ENCODE assay signal across 23 cellular contexts in genomic region chr16:83907111-83907510, GRCh38.
"Had no signal": no experiment of that assay in that cellular context is flagged by ENCODE, and none has a peak within 500 bp of the region (broad histone marks: within the 10 kb centered on the region; RNA-seq: fewer than 3 reads in every experiment).

No MANE protein-coding gene starts in this region.

- H3K27ac Mint-ChIP-seq: IgD-negative memory B cell had no signal

- H3K27me3 Mint-ChIP-seq: IgD-negative memory B cell had no signal

- H3K4me3 ChIP-seq: K562 had no signal

- H3K4me2 ChIP-seq: KMS-11, SK-N-SH had no signal

- H3K9ac ChIP-seq: KMS-11, SK-N-SH had no signal

- DNase-seq: Kasumi-1, MM.1S, NCI-H1092 treated with DMSO at 0.1 percent for 48 hours, NCI-H1436, NCI-H187, NCI-H2029, NCI-H2081 treated with DMSO at 0.1 percent for 48 hours, NCI-H2171, NCI-H226, NCI-H446, NCI-H510A, NCI-H524 treated with DMSO at 0.1 percent for 48 hours, NCI-H69, NCI-H774, PC-3, SHP77, SK-N-SH had no signal

- H3K9me3 ChIP-seq: SK-N-SH had no signal

- H3K27ac ChIP-seq: HL-60, KMS-11, RWPE1 had no signal

- H3K4me3 Mint-ChIP-seq: IgD-negative memory B cell had no signal

- ATAC-seq: K562, Panc1, PC-3 had no signal

- H3K9me3 Mint-ChIP-seq: IgD-negative memory B cell had no signal
